Comparison of ENCODE assay signal across 8 cellular contexts in the genomic region with DNA sequence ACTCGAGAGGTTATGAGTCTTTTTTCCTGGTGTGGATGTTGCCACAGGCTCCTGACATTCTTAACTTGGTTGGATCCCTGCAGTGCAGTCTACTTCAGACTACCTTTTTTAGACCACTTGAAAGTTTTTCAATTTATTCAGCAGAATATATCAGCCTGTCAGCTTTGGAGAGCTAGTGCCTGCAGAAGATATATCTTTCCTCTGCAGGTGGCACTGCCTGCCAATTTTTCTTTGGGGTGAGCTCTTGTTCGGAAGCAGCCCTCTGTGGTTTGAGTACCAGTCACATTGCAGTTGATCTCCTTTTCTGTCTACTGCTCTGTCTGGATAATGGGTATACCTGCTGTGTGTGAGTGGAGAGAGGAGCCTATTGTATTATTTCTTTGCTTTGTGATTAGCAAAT.
A peak's percentile ranks its signal among the peaks of the same experiment; 100 is the strongest.
DNase-seq lines count a peak whose midpoint lies in the region; ATAC-seq, FAIRE-seq and TF ChIP-seq lines count a peak whose summit lies in the region.
"Not testable (repeated sequence)": the region's sequence is repeated elsewhere in the genome, so short reads cannot be mapped to it uniquely, and the experiment has no call there.

No MANE protein-coding gene starts in this region.

- not testable (repeated sequence) for TF ChIP-seq EP300 in GM12878 (IDR thresholded peaks at IDR 0.05; ENCODE audit: borderline replicate concordance in 1 of 2, control insufficient read depth in 1 of 2, low read depth in 2 of 2, low read length in 2 of 2); HepG2 (IDR thresholded peaks at IDR 0.05; ENCODE audit: low read depth in 2 of 2, low read length in 2 of 2); HepG2 (CRISPR knock-in tag; IDR thresholded peaks at IDR 0.05; ENCODE audit: borderline replicate concordance)

- POLR2A ChIA-PET in BJ (lab: Charles Lee): interaction anchor here (0.6 kb wide), 1 partner anchor 394 kb away, joined by 5 read pairs; no protein-coding TSS in a partner anchor
- POLR2A ChIA-PET in HCT116 (lab: Charles Lee); GM12878 (lab: Charles Lee); HepG2 (lab: Yijun Ruan, JAX): not testable (repeated sequence)

- H3K9ac ChIP-seq in HCT116 (ENCODE audit: low read length); GM12878 (ENCODE audit: control insufficient read depth, insufficient read depth, low read length); HepG2 (ENCODE audit: insufficient read depth, low read depth, low read length): not testable (repeated sequence)

- H3K4me1 ChIP-seq in HCT116 (ENCODE audit: control insufficient read depth in 1 of 2, insufficient read depth in 2 of 2, low read length in 2 of 2); RWPE2 (ENCODE audit: insufficient read depth, poor library complexity, severe bottlenecking); GM12878 (ENCODE audit: control insufficient read depth, insufficient read depth, low read length); HepG2 (ENCODE audit: insufficient read depth, low read length): not testable (repeated sequence)

- not testable (repeated sequence) for FAIRE-seq in GM12878 (lab: Jason Lieb, UNC); HepG2 (lab: Jason Lieb, UNC)

- intact Hi-C loops in HCT116 (cut with micrococcal nuclease); GM12878 (cut with micrococcal nuclease; ENCODE audit: unreplicated experiment); HepG2 (cut with micrococcal nuclease; ENCODE audit: unreplicated experiment); sciatic nerve (cut with DNase I): not testable (repeated sequence)

- in situ Hi-C loops in GM12878 (cut with MboI); HepG2 (cut with HindIII; ENCODE audit: extremely low pct_ligation_motif_present, low pct_unique_long_range_greater_than_20kb): not testable (repeated sequence)

- not testable (repeated sequence) for H3K4me3 ChIP-seq in BJ (ENCODE audit: low read depth, low read length); HCT116 (replicated peaks in 1 of 2; ENCODE audit: low read depth in 1 of 2, low read length in 2 of 2); RWPE2 (ENCODE audit: severe bottlenecking); GM12878; HepG2 (replicated peaks in 1 of 3; ENCODE audit: insufficient read depth in 1 of 3, low read depth in 2 of 3, low read length in 3 of 3)

- not testable (repeated sequence) for H3K9me3 ChIP-seq in HCT116 (ENCODE audit: control insufficient read depth in 1 of 2, insufficient read depth in 1 of 2, low read depth in 1 of 2, low read length in 2 of 2); RWPE2 (ENCODE audit: severe bottlenecking); GM12878 (replicated peaks; ENCODE audit: control insufficient read depth, insufficient read depth, low read length); HepG2 (ENCODE audit: low read length)

- H3K79me2 ChIP-seq in HCT116 (ENCODE audit: insufficient read depth, low read length); GM12878 (ENCODE audit: control insufficient read depth, insufficient read depth, low read length); HepG2 (ENCODE audit: insufficient read depth, low read length): not testable (repeated sequence)

- ATAC-seq in HCT116 (peak; percentile 57), RWPE2 (ENCODE audit: low read depth) (peak; percentile 55; the same call in 2 of the 3 replicates), GM12878 (peak; percentile 17; the same call in 1 of the 3 replicates), HepG2 (peak; percentile 43; the same call in 1 of the 3 replicates), sciatic nerve (peak; percentile 76)

- CTCF ChIA-PET in BJ (lab: Yijun Ruan, JAX); HCT116 (lab: Charles Lee); GM12878 (lab: Yijun Ruan, JAX); HepG2 (lab: Yijun Ruan, JAX; ENCODE audit: low intra/inter-chr PET ratio, low total read pairs): not testable (repeated sequence)

- TF ChIP-seq RAD21 in HCT116 (IDR thresholded peaks at IDR 0.05; ENCODE audit: low read depth): peak; percentile 36; the same call in 1 of the 2 replicates
- TF ChIP-seq RAD21 in GM12878 (IDR thresholded peaks at IDR 0.05; ENCODE audit: insufficient read depth, low read depth, low read length); HepG2 (CRISPR knock-in tag; IDR thresholded peaks at IDR 0.05): not testable (repeated sequence)

- H3K27ac ChIP-seq in HCT116 (ENCODE audit: low read depth, low read length); RWPE2 (ENCODE audit: poor library complexity, severe bottlenecking); GM12878 (ENCODE audit: control insufficient read depth, insufficient read depth); HepG2 (ENCODE audit: extremely low read length, insufficient read depth, low read length): not testable (repeated sequence)

- not testable (repeated sequence) for H4K20me1 ChIP-seq in HCT116 (ENCODE audit: insufficient read depth); GM12878 (ENCODE audit: control insufficient read depth, insufficient read depth); HepG2 (ENCODE audit: insufficient read depth, low read length)

- RAD21 ChIA-PET in HCT116 (lab: Charles Lee; ENCODE audit: low non-redundant PET in 1 of 2, low total read pairs in 2 of 2, uncharacterized antibody in 2 of 2, unreplicated experiment in 2 of 2): not testable (repeated sequence)
- RAD21 ChIA-PET in GM12878 (lab: Charles Lee; ENCODE audit: unreplicated experiment): interaction anchor here (0.6 kb wide), 1 partner anchor 377 kb away, joined by 3 read pairs; no protein-coding TSS in a partner anchor

- H2AFZ ChIP-seq in HCT116 (ENCODE audit: low read depth, low read length, poor library complexity, severe bottlenecking); GM12878 (ENCODE audit: control insufficient read depth, low read depth, low read length); HepG2 (ENCODE audit: low read length): not testable (repeated sequence)

- H3K36me3 ChIP-seq in BJ (ENCODE audit: control insufficient read depth, insufficient read depth, low read length); HCT116 (ENCODE audit: control insufficient read depth in 1 of 2, insufficient read depth in 2 of 2, low read length in 2 of 2); RWPE2 (ENCODE audit: low read depth); GM12878 (ENCODE audit: control insufficient read depth in 2 of 2, insufficient read depth in 2 of 2, low read length in 1 of 2); HepG2 (replicated peaks in 1 of 2; ENCODE audit: control insufficient read depth in 1 of 2, insufficient read depth in 2 of 2, low read length in 2 of 2): not testable (repeated sequence)

- WGBS in GM12878 (ENCODE audit: insufficient coverage, insufficient replicate concordance, low lambda C conversion rate, missing lambda C conversion rate): 4% methylated on average over 2 of the region's 2 CpGs
- WGBS in HepG2 (ENCODE audit: low lambda C conversion rate): 4% methylated on average over 2 of the region's 2 CpGs

- H3K27me3 ChIP-seq in BJ (ENCODE audit: control insufficient read depth, insufficient read depth, low read length); HCT116 (ENCODE audit: insufficient read depth, low read length); RWPE2 (ENCODE audit: insufficient read depth, poor library complexity, severe bottlenecking); GM12878 (replicated peaks in 1 of 2; ENCODE audit: control insufficient read depth in 2 of 2, insufficient read depth in 2 of 2, low read length in 1 of 2); HepG2 (ENCODE audit: control insufficient read depth in 1 of 2, insufficient read depth in 2 of 2, low read length in 2 of 2): not testable (repeated sequence)

- 0 out of 2 replicates have a peak, but pooled peaks have one; percentile 7 for TF ChIP-seq CTCF in BJ (IDR thresholded peaks at IDR 0.05; ENCODE audit: insufficient read depth, low read depth, low read length)
- peak in 1 of 3 experiments; percentile 27; a peak in 2 of 6 replicates for TF ChIP-seq CTCF in HCT116 (IDR thresholded peaks at IDR 0.05 in 2 of 3, conservative IDR thresholded peaks at IDR 0.05 in 1 of 3; ENCODE audit: borderline replicate concordance in 1 of 3, insufficient read depth in 1 of 3, low read depth in 2 of 3, low read length in 2 of 3)
- peak; percentile 19; the same call in 1 of the 2 replicates for TF ChIP-seq CTCF in LNCAP (IDR thresholded peaks at IDR 0.05)
- TF ChIP-seq CTCF in RWPE2 (IDR thresholded peaks at IDR 0.05; ENCODE audit: poor library complexity, severe bottlenecking); GM12878 (IDR thresholded peaks at IDR 0.05 in 2 of 3, conservative IDR thresholded peaks at IDR 0.05 in 1 of 3; ENCODE audit: control insufficient read depth in 2 of 3, extremely low read depth in 1 of 3, insufficient read depth in 1 of 3, low read depth in 3 of 3, low read length in 3 of 3): not testable (repeated sequence)
- TF ChIP-seq CTCF in HepG2 (CRISPR knock-in tag; IDR thresholded peaks at IDR 0.05): peak; percentile 16; the same call in 1 of the 2 replicates

- BruUV-seq in HCT116 (replicated peaks; lab: Mats Ljungman, UMichigan); GM12878 (replicated peaks; lab: Mats Ljungman, UMichigan); HepG2 (replicated peaks; lab: Mats Ljungman, UMichigan): not testable (repeated sequence)

- not testable (repeated sequence) for H3K4me2 ChIP-seq in HCT116 (ENCODE audit: low read length); GM12878 (ENCODE audit: control insufficient read depth, insufficient read depth); HepG2 (ENCODE audit: low read depth, low read length)

- H3K9me2 ChIP-seq in HCT116 (ENCODE audit: insufficient read depth): not testable (repeated sequence)

- SMC1A ChIA-PET in GM12878 (lab: Charles Lee; ENCODE audit: uncharacterized antibody, unreplicated experiment): not testable (repeated sequence)

- not testable (repeated sequence) for DNase-seq in BJ (ENCODE audit: low read depth); HCT116 (ENCODE audit: low read depth, low spot score); RWPE2 (ENCODE audit: low spot score); GM12878 (ENCODE audit: low read depth, low spot score); HepG2 (ENCODE audit: low spot score); sciatic nerve (ENCODE audit: low spot score)
- peak; percentile 63 for DNase-seq in NCI-H748 (lab: John Stamatoyannopoulos, UW; ENCODE audit: unreplicated experiment)

- not testable (repeated sequence) for TF ChIP-seq POLR2A in HCT116 (IDR thresholded peaks at IDR 0.05; ENCODE audit: borderline replicate concordance, extremely low read depth, insufficient read depth, insufficient read length); GM12878 (IDR thresholded peaks at IDR 0.05; ENCODE audit: low read depth, low read length); HepG2 (IDR thresholded peaks at IDR 0.05; ENCODE audit: insufficient read depth in 1 of 2, low read depth in 2 of 2, low read length in 2 of 2)

Comparison
In these comparisons a context has a peak if more than half of its experiments do, and no peak if none do; other contexts are left out.
1. ATAC-seq: peak in every context shown above with its lines; median percentile 76 in sciatic nerve; 57 in HCT116; 55 in RWPE2; 43 in HepG2; 17 in GM12878.